16 cellular contexts compared by ENCODE assay signal in the genomic region with DNA sequence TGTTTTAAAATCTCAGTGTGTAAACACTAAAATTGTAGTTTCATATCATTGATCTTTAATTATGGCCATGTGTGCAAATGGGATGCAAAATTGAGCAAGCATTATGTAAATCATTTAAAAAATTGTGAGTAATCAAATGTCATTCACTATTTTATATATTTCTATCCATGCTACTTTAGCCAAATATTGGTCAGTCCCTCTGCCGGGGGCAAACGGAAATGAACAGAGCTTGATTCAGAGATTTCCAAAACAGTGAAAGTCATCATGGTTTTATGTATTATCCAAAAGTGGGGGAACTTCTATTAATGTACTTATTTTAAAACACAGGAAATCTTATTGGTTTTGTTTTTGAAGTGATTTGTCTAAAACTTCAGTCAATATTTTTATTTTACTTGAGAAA.
DNase-seq lines count a peak whose midpoint lies in the region; FAIRE-seq and TF ChIP-seq lines count a peak whose summit lies in the region.
"Had no signal": no experiment of that assay in that cellular context is flagged by ENCODE, and none has a peak within 500 bp of the region (broad histone marks: within the 10 kb centered on the region; RNA-seq: fewer than 3 reads in every experiment).

No MANE protein-coding gene starts in this region.

- H3K27ac Mint-ChIP-seq in activated naive CD8-positive, alpha-beta T cell treated with anti-CD3 and anti-CD28 coated beads for 36 hours, result no peak overlapping the region
- H3K27ac Mint-ChIP-seq: CD8-positive, alpha-beta memory T cell had no signal

- H3K79me2 ChIP-seq in ACC112 (ENCODE audit: control insufficient read depth, insufficient read depth, low read length, unreplicated experiment), result no peaks in the 10 kb centered on the region

- POLR2A ChIA-PET in BJ (lab: Charles Lee), result no interaction called here

- H3K36me3 Mint-ChIP-seq in activated naive CD8-positive, alpha-beta T cell treated with anti-CD3 and anti-CD28 coated beads for 36 hours, result no peaks in the 10 kb centered on the region
- H3K36me3 Mint-ChIP-seq: CD8-positive, alpha-beta memory T cell had no signal

- H3K4me1 Mint-ChIP-seq in activated naive CD8-positive, alpha-beta T cell treated with anti-CD3 and anti-CD28 coated beads for 36 hours, result peaks cover 11% of the 10 kb centered on the region

- no peaks in the 10 kb centered on the region for H3K9me3 Mint-ChIP-seq in activated naive CD8-positive, alpha-beta T cell treated with anti-CD3 and anti-CD28 coated beads for 36 hours
- H3K9me3 Mint-ChIP-seq: CD8-positive, alpha-beta memory T cell had no signal

- peaks cover 12% of the 10 kb centered on the region for H3K4me1 ChIP-seq in ACC112 (ENCODE audit: control insufficient read depth, insufficient read depth, low read length, unreplicated experiment)
- H3K4me1 ChIP-seq in tibial nerve, result no peaks in the 10 kb centered on the region

- no peak overlapping the region for H3K4me3 Mint-ChIP-seq in activated naive CD8-positive, alpha-beta T cell treated with anti-CD3 and anti-CD28 coated beads for 36 hours
- H3K4me3 Mint-ChIP-seq: CD8-positive, alpha-beta memory T cell had no signal

- 31 to 49% methylated on average over 2 of the region's 2 CpGs for WGBS in tibial nerve, 2 donors

- CTCF ChIA-PET in BJ (lab: Yijun Ruan, JAX), result interaction anchor here (0.9 kb wide), 1 partner anchor 24 kb away, joined by 3 read pairs; no protein-coding TSS in a partner anchor

- no peaks in the 10 kb centered on the region for H3K36me3 ChIP-seq in ACC112 (ENCODE audit: insufficient read depth, low read length)
- no peaks in the 10 kb centered on the region for H3K36me3 ChIP-seq in BJ (ENCODE audit: control insufficient read depth, insufficient read depth, low read length)
- no peaks in the 10 kb centered on the region for H3K36me3 ChIP-seq in SK-N-MC (ENCODE audit: insufficient read depth, low read length)
- H3K36me3 ChIP-seq in tibial nerve, result no peaks in the 10 kb centered on the region
- H3K36me3 ChIP-seq: BLaER1 had no signal

- H3K27me3 Mint-ChIP-seq in activated naive CD8-positive, alpha-beta T cell treated with anti-CD3 and anti-CD28 coated beads for 36 hours, result no peaks in the 10 kb centered on the region

- H3K9me3 ChIP-seq in SK-N-MC (ENCODE audit: low read depth, low read length) (no peaks in the 10 kb centered on the region), tibial nerve (no peaks in the 10 kb centered on the region)
- H3K9me3 ChIP-seq: BLaER1 had no signal

- TF ChIP-seq POLR2A in tibial nerve (IDR thresholded peaks at IDR 0.05), result no peak

- no peak overlapping the region for H3K9ac ChIP-seq in SK-N-MC (ENCODE audit: insufficient read length)
- H3K9ac ChIP-seq: BLaER1 had no signal

- H3K4me3 ChIP-seq in ACC112 (ENCODE audit: low read depth, low read length), result no peak overlapping the region
- H3K4me3 ChIP-seq in BJ (ENCODE audit: low read depth, low read length), result no peak overlapping the region
- H3K4me3 ChIP-seq in SK-N-MC, result no peak overlapping the region
- no peak overlapping the region for H3K4me3 ChIP-seq in tibial nerve
- H3K4me3 ChIP-seq: BLaER1 had no signal

- DNase-seq in BJ (ENCODE audit: low read depth), result no peak
- no peak for DNase-seq in SK-N-MC (ENCODE audit: low read depth, low spot score)
- DNase-seq in fibroblast of gingiva (ENCODE audit: low read depth), result peak; percentile 4
- no peak for DNase-seq in activated naive CD8-positive, alpha-beta T cell treated with anti-CD3 and anti-CD28 coated beads for 36 hours
- no peak for DNase-seq in tibial nerve (ENCODE audit: low spot score in 2 of 2)
- no peak for DNase-seq in RCC 7860 (ENCODE audit: low spot score)
- DNase-seq in NCI-H510A (lab: John Stamatoyannopoulos, UW), result no peak
- DNase-seq: CD8-positive, alpha-beta memory T cell; DND-41; Kasumi-1; NCI-H1417; NCI-H2029 treated with DMSO at 0.1 percent for 48 hours; NCI-H510A treated with DMSO at 0.1 percent for 48 hours had no signal

- no peak for FAIRE-seq in RCC 7860 (lab: Jason Lieb, UNC)
- FAIRE-seq: H54 had no signal

- TF ChIP-seq CTCF in BJ (IDR thresholded peaks at IDR 0.05; ENCODE audit: insufficient read depth, low read depth, low read length) (0 out of 2 replicates have a peak, but pooled peaks have one; percentile 22), tibial nerve (IDR thresholded peaks at IDR 0.05) (peak in 1 of 5 experiments; percentile 9)

- H3K27ac ChIP-seq in ACC112 (ENCODE audit: low read depth, low read length) (peak overlapping the region; percentile 5; the same call in 1 of the 2 replicates), SK-N-MC (peak overlapping the region; percentile 69; the same call in 1 of the 2 replicates), tibial nerve (no peak overlapping the region)
- H3K27ac ChIP-seq: BLaER1 had no signal

- H2AFZ ChIP-seq in ACC112 (ENCODE audit: low read length, unreplicated experiment), result peak overlapping the region; percentile 15

- TF ChIP-seq EP300 in tibial nerve (IDR thresholded peaks at IDR 0.05), result no peak

- no peaks in the 10 kb centered on the region for H3K27me3 ChIP-seq in ACC112 (ENCODE audit: insufficient read depth, low read length)
- no peaks in the 10 kb centered on the region for H3K27me3 ChIP-seq in BJ (ENCODE audit: control insufficient read depth, insufficient read depth, low read length)
- H3K27me3 ChIP-seq in tibial nerve, result no peaks in the 10 kb centered on the region
- H3K27me3 ChIP-seq: BLaER1 had no signal

Comparison
In these comparisons a context has a peak if more than half of its experiments do, and no peak if none do; other contexts are left out.
1. H3K27ac ChIP-seq: peak in ACC112 (single experiment) and SK-N-MC (single experiment); none in tibial nerve (0 of 4).